In genomic region chr9:7121055-7121454, GRCh38 we compare ENCODE assay signal across 1 cellular context.
TF ChIP-seq lines count a peak whose summit lies in the region.

No MANE protein-coding gene starts in this region.

TF ChIP-seq in K562, 482 proteins besides CTCF, POLR2A, EP300 and RAD21 (continued from another document and continues in another):
- TF ChIP-seq MGA (IDR thresholded peaks at IDR 0.05) (no peak), CBFB (CRISPR knock-in tag; IDR thresholded peaks at IDR 0.05) (no peak), HDAC2 (IDR thresholded peaks at IDR 0.05) (0 out of 2 replicates have a peak, but pooled peaks have one; percentile 26), NR2C2 (CRISPR knock-in tag; IDR thresholded peaks at IDR 0.05) (no peak), NR2C2 (tag; IDR thresholded peaks at IDR 0.05) (no peak), ZNF512 (tag; IDR thresholded peaks at IDR 0.05) (no peak), SMC3 (conservative IDR thresholded peaks at IDR 0.05; ENCODE audit: insufficient read depth, low read depth, low read length) (no peak), SOX6 (IDR thresholded peaks at IDR 0.05) (0 out of 2 replicates have a peak, but pooled peaks have one; percentile 19), ARID1B (IDR thresholded peaks at IDR 0.05) (peak; percentile 10; the same call in 1 of the 2 replicates), ESRRA (IDR thresholded peaks at IDR 0.05; ENCODE audit: borderline replicate concordance, low read depth) (peak; percentile 76; the same call in 1 of the 2 replicates), ETS2 (tag; IDR thresholded peaks at IDR 0.05; ENCODE audit: borderline replicate concordance, poor library complexity, severe bottlenecking) (no peak), VEZF1 (CRISPR knock-in tag; IDR thresholded peaks at IDR 0.05) (no peak), HLTF (IDR thresholded peaks at IDR 0.05) (no peak), RCOR1 (IDR thresholded peaks at IDR 0.05; ENCODE audit: borderline replicate concordance in 1 of 2, low read depth in 2 of 2, low read length in 2 of 2) (peak in 1 of 2 experiments; percentile 72; a peak in 2 of 4 replicates), MXI1 (IDR thresholded peaks at IDR 0.05; ENCODE audit: low read depth, low read length) (no peak), ELF1 (tag; IDR thresholded peaks at IDR 0.05) (no peak), BCLAF1 (IDR thresholded peaks at IDR 0.05; ENCODE audit: borderline replicate concordance in 1 of 2, control insufficient read depth in 1 of 2, low read depth in 2 of 2, low read length in 1 of 2) (no peak), RFX7 (CRISPR knock-in tag; IDR thresholded peaks at IDR 0.05) (no peak), ZFX (CRISPR knock-in tag; IDR thresholded peaks at IDR 0.05) (no peak), BDP1 (IDR thresholded peaks at IDR 0.05; ENCODE audit: insufficient read depth, insufficient read length) (no peak), ZC3H11A (IDR thresholded peaks at IDR 0.05; ENCODE audit: low read depth, low read length) (no peak), ERF (CRISPR knock-in tag; IDR thresholded peaks at IDR 0.05) (no peak), KLF6 (CRISPR knock-in tag; IDR thresholded peaks at IDR 0.05; ENCODE audit: borderline replicate concordance) (no peak), KDM5B (IDR thresholded peaks at IDR 0.05; ENCODE audit: insufficient replicate concordance, low read depth, low read length) (no peak)
- TF ChIP-seq, protein P1, sequence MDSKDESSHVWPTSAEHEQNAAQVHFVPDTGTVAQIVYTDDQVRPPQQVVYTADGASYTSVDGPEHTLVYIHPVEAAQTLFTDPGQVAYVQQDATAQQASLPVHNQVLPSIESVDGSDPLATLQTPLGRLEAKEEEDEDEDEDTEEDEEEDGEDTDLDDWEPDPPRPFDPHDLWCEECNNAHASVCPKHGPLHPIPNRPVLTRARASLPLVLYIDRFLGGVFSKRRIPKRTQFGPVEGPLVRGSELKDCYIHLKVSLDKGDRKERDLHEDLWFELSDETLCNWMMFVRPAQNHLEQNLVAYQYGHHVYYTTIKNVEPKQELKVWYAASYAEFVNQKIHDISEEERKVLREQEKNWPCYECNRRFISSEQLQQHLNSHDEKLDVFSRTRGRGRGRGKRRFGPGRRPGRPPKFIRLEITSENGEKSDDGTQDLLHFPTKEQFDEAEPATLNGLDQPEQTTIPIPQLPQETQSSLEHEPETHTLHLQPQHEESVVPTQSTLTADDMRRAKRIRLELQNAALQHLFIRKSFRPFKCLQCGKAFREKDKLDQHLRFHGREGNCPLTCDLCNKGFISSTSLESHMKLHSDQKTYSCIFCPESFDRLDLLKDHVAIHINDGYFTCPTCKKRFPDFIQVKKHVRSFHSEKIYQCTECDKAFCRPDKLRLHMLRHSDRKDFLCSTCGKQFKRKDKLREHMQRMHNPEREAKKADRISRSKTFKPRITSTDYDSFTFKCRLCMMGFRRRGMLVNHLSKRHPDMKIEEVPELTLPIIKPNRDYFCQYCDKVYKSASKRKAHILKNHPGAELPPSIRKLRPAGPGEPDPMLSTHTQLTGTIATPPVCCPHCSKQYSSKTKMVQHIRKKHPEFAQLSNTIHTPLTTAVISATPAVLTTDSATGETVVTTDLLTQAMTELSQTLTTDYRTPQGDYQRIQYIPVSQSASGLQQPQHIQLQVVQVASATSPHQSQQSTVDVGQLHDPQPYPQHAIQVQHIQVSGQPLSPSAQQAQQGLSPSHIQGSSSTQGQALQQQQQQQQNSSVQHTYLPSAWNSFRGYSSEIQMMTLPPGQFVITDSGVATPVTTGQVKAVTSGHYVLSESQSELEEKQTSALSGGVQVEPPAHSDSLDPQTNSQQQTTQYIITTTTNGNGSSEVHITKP (IDR thresholded peaks at IDR 0.05; ENCODE audit: partially characterized antibody): no peak
- TF ChIP-seq, protein P2, sequence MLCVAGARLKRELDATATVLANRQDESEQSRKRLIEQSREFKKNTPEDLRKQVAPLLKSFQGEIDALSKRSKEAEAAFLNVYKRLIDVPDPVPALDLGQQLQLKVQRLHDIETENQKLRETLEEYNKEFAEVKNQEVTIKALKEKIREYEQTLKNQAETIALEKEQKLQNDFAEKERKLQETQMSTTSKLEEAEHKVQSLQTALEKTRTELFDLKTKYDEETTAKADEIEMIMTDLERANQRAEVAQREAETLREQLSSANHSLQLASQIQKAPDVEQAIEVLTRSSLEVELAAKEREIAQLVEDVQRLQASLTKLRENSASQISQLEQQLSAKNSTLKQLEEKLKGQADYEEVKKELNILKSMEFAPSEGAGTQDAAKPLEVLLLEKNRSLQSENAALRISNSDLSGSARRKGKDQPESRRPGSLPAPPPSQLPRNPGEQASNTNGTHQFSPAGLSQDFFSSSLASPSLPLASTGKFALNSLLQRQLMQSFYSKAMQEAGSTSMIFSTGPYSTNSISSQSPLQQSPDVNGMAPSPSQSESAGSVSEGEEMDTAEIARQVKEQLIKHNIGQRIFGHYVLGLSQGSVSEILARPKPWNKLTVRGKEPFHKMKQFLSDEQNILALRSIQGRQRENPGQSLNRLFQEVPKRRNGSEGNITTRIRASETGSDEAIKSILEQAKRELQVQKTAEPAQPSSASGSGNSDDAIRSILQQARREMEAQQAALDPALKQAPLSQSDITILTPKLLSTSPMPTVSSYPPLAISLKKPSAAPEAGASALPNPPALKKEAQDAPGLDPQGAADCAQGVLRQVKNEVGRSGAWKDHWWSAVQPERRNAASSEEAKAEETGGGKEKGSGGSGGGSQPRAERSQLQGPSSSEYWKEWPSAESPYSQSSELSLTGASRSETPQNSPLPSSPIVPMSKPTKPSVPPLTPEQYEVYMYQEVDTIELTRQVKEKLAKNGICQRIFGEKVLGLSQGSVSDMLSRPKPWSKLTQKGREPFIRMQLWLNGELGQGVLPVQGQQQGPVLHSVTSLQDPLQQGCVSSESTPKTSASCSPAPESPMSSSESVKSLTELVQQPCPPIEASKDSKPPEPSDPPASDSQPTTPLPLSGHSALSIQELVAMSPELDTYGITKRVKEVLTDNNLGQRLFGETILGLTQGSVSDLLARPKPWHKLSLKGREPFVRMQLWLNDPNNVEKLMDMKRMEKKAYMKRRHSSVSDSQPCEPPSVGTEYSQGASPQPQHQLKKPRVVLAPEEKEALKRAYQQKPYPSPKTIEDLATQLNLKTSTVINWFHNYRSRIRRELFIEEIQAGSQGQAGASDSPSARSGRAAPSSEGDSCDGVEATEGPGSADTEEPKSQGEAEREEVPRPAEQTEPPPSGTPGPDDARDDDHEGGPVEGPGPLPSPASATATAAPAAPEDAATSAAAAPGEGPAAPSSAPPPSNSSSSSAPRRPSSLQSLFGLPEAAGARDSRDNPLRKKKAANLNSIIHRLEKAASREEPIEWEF (CRISPR knock-in tag; IDR thresholded peaks at IDR 0.05): no peak
